ENCODE assay signal across 15 cellular contexts in the genomic region with DNA sequence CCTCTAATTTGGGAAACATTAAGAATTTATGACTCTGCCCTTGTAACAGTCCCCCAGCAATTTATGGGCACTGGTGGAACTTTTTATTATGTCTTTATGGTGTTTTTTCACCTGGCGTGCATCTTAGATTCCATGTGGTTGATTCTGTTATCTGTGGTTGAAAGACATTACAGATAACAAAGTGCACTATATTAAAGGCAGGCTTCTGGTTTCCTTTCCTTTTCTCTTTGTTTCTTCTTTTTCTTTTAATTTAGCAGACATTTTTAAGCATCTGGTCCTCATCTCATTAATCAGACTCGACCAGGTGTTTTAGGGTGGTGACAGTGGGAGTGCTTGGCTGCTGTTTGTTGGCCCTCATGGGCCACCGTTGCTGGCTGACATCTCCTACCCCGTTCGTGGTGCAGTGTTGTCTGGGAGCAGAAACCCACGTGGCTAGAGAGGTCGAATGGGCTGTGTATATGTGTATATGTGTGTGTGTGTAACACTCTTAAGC.
DNase-seq lines count a peak whose midpoint lies in the region; ATAC-seq and TF ChIP-seq lines count a peak whose summit lies in the region.
"Had no signal": no experiment of that assay in that cellular context is flagged by ENCODE, and none has a peak within 500 bp of the region (broad histone marks: within the 10 kb centered on the region; RNA-seq: fewer than 3 reads in every experiment).

No MANE protein-coding gene starts in this region.

- peaks cover 3% of the 10 kb centered on the region for H3K36me3 Mint-ChIP-seq in nephron (ENCODE audit: low read depth)

- peak overlapping the region; percentile 78 to 83 (median 79) for H3K27ac Mint-ChIP-seq in nephron
- H3K27ac Mint-ChIP-seq: HFFc6 had no signal

- no peaks in the 10 kb centered on the region for H3K9me3 Mint-ChIP-seq in nephron
- H3K9me3 Mint-ChIP-seq: HFFc6 had no signal

- peak overlapping the region; percentile 22 to 46 (median 32) for H3K4me3 Mint-ChIP-seq in nephron
- H3K4me3 Mint-ChIP-seq: HFFc6 had no signal

- peak; percentile 77 for DNase-seq in Daoy (ENCODE audit: low read depth)
- DNase-seq in LoVo (ENCODE audit: low spot score): peak; percentile 19
- peak; percentile 41 for DNase-seq in astrocyte of the hippocampus (ENCODE audit: low read depth, low spot score)
- no peak for DNase-seq in hepatic stellate cell (ENCODE audit: low spot score)
- DNase-seq in NOMO-1 treated with dmso at 0.1 percent for 144 hours (lab: John Stamatoyannopoulos, UW; ENCODE audit: unreplicated experiment): no peak
- no peak for DNase-seq in NCI-H1048 (lab: John Stamatoyannopoulos, UW)
- DNase-seq: activated CD8-positive, alpha-beta memory T cell treated with anti-CD3 and anti-CD28 coated beads, Interleukin-2, amount 50 U/mL, for 48 hours; HFFc6; NCI-H1105; NCI-H526 treated with DMSO at 0.1 percent for 48 hours; SIG-M5; stimulated activated CD4-positive, alpha-beta T cell treated with anti-CD3 and anti-CD28 coated beads, Interleukin-4, amount 100 ng/mL, for 4 hours; stimulated activated naive CD8-positive, alpha-beta T cell treated with anti-CD3 and anti-CD28 coated beads, Interleukin-15, Interleukin-2, amounts not matched to agents 100 U/mL and 50 U/mL, for 24 hours had no signal

- peaks cover 41% of the 10 kb centered on the region for H3K4me1 Mint-ChIP-seq in nephron

- ATAC-seq in HG02571 (IDR thresholded peaks at IDR 0.05; ENCODE audit: unreplicated experiment): no peak
- ATAC-seq: stimulated activated naive CD8-positive, alpha-beta T cell treated with anti-CD3 and anti-CD28 coated beads, Interleukin-15, Interleukin-2, amounts not matched to agents 100 U/mL and 50 U/mL, for 24 hours had no signal

- no peak for TF ChIP-seq CTCF in nephron (IDR thresholded peaks at IDR 0.05; ENCODE audit: unreplicated experiment in 3 of 3)

- H3K27me3 Mint-ChIP-seq in nephron (ENCODE audit: low read depth): peaks cover 29% of the 10 kb centered on the region

Comparison
In these comparisons a context has a peak if more than half of its experiments do, and no peak if none do; other contexts are left out.
1. DNase-seq: peak in Daoy (single experiment), LoVo (single experiment) and astrocyte of the hippocampus (single experiment); none in hepatic stellate cell (single experiment), NOMO-1 treated with dmso at 0.1 percent for 144 hours (single experiment) and NCI-H1048 (single experiment).